In the genomic region with DNA sequence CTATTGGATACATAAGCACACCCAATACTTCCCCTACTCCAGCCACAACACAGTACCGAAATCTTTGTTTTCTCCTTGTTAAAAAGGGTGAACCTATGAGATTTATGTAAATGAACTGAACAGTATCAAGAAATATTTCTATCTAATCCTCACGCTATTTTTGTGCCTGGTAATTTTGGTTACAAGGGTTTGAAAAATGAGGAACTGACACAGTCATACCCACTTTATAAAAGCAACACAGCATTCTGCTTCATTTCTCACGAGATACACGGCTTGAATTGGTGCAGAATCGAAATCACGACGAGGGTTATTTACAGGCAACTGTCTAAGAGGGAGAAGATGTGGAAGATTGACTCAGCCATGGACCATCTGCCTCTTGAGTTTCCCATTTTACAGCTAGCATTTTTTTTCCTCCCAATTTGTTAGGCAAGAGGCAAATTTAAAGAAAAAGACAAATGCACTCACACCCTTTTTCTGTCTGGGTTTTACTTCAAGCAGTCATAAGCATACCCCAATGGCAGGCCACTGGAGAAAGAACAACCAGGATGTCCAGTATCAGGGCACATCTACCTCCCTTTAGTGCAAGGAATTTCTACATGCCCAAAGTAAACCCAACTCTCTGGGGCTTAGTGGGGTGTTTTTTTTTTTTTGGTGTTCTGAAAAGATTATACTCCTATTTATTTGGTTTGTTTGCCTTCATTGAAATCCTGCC, we compare ENCODE assay signal across 13 cellular contexts.
A peak's percentile ranks its signal among the peaks of the same experiment; 100 is the strongest.
DNase-seq lines count a peak whose midpoint lies in the region; ATAC-seq, FAIRE-seq and TF ChIP-seq lines count a peak whose summit lies in the region.
"Had no signal": no experiment of that assay in that cellular context is flagged by ENCODE, and none has a peak within 500 bp of the region (broad histone marks: within the 10 kb centered on the region; RNA-seq: fewer than 3 reads in every experiment).

No MANE protein-coding gene starts in this region.

- no peaks in the 10 kb centered on the region for H3K4me1 Mint-ChIP-seq in CD4-positive, alpha-beta T cell (ENCODE audit: low read depth)
- H3K4me1 Mint-ChIP-seq in Caco-2 (ENCODE audit: low read depth, unreplicated experiment), result peaks cover 10% of the 10 kb centered on the region

- peaks cover 10% of the 10 kb centered on the region; the same call in 1 of the 2 replicates for H3K4me1 ChIP-seq in Caco-2
- H3K4me1 ChIP-seq: A549 had no signal

- H3K9me3 Mint-ChIP-seq in CD4-positive, alpha-beta T cell, result no peaks in the 10 kb centered on the region
- H3K9me3 Mint-ChIP-seq in Caco-2 (ENCODE audit: unreplicated experiment), result peaks cover 10% of the 10 kb centered on the region

- H3K27ac ChIP-seq in CD4-positive, alpha-beta T cell (ENCODE audit: low read depth, low read length), result no peak overlapping the region
- H3K27ac ChIP-seq: A549 had no signal

- no peak overlapping the region for H3K27ac Mint-ChIP-seq in CD4-positive, alpha-beta T cell
- H3K27ac Mint-ChIP-seq in Caco-2 (ENCODE audit: unreplicated experiment), result no peak overlapping the region

- no peaks in the 10 kb centered on the region for H3K36me3 Mint-ChIP-seq in CD4-positive, alpha-beta T cell (ENCODE audit: low read depth)
- H3K36me3 Mint-ChIP-seq in Caco-2 (ENCODE audit: insufficient read depth, unreplicated experiment), result no peaks in the 10 kb centered on the region

- peak; percentile 35 for DNase-seq in AG09309 (ENCODE audit: low read depth)
- DNase-seq in GM19239 (ENCODE audit: insufficient read length, low spot score), result no peak
- DNase-seq in MV-4-11 (lab: John Stamatoyannopoulos, UW), result peak; percentile 74
- no peak for DNase-seq in CD4-positive, alpha-beta T cell
- DNase-seq in glomerular visceral epithelial cell (ENCODE audit: extremely low spot score), result no peak
- no peak for DNase-seq in Caco-2
- DNase-seq in NCI-H1092 treated with DMSO at 0.1 percent for 48 hours (lab: John Stamatoyannopoulos, UW), result no peak
- DNase-seq: NCI-H1694 treated with DMSO at 0.1 percent for 48 hours; stimulated activated CD4-positive, alpha-beta T cell treated with anti-CD3 and anti-CD28 coated beads, Interleukin-1b, Interleukin-23, amount 100 ng/mL, for 48 hours had no signal

- BruUV-seq in Caco-2 (replicated peaks; lab: Mats Ljungman, UMichigan), result no TSS peak

- H3K4me3 ChIP-seq in AG09309 (ENCODE audit: control insufficient read depth, low read depth, low read length) (no peak overlapping the region), Caco-2 (ENCODE audit: low read depth, low read length) (no peak overlapping the region)
- H3K4me3 ChIP-seq: A549 had no signal

- intact Hi-C loops in CD4-positive, alpha-beta T cell (cut with DNase I, micrococcal nuclease), result no loop called here
- intact Hi-C loops in Caco-2 (cut with micrococcal nuclease; ENCODE audit: unreplicated experiment), result loop anchor here (5.0 kb wide), 1 partner anchor 692 kb away; no protein-coding TSS in a partner anchor

- TF ChIP-seq CTCF in AG09309 (IDR thresholded peaks at IDR 0.05; ENCODE audit: control insufficient read depth, insufficient read depth, low read depth, low read length, missing control alignments) (no peak), Caco-2 (IDR thresholded peaks at IDR 0.05; ENCODE audit: insufficient read depth in 1 of 2, low read depth in 1 of 2, low read length in 1 of 2, severe bottlenecking in 1 of 2, unreplicated experiment in 1 of 2) (no peak)
- TF ChIP-seq CTCF in CD4-positive, alpha-beta T cell (IDR thresholded peaks at IDR 0.05), result no peak

- CTCF ChIA-PET in CD4-positive, alpha-beta T cell (lab: Charles Lee), result no interaction called here
- CTCF ChIA-PET in Caco-2 (lab: Charles Lee), result no interaction called here

- no peaks in the 10 kb centered on the region for H3K9me3 ChIP-seq in CD4-positive, alpha-beta T cell (ENCODE audit: control insufficient read depth, low read length)
- H3K9me3 ChIP-seq in Caco-2, result no peaks in the 10 kb centered on the region
- H3K9me3 ChIP-seq: A549 had no signal

- H3K27me3 ChIP-seq in CD4-positive, alpha-beta T cell (ENCODE audit: control insufficient read depth, insufficient read depth, low read length), result no peaks in the 10 kb centered on the region
- H3K27me3 ChIP-seq in Caco-2 (replicated peaks; ENCODE audit: control insufficient read depth, insufficient read depth, low read length), result no peaks in the 10 kb centered on the region

- peak; percentile 90 for ATAC-seq in HG02885 (IDR thresholded peaks at IDR 0.05; ENCODE audit: poor library complexity, unreplicated experiment)
- no peak for ATAC-seq in CD4-positive, alpha-beta T cell (ENCODE audit: poor library complexity)

- POLR2A ChIA-PET in CD4-positive, alpha-beta T cell (lab: Charles Lee), result no interaction called here
- POLR2A ChIA-PET in Caco-2 (lab: Charles Lee), result no interaction called here

- H3K36me3 ChIP-seq in Caco-2 (ENCODE audit: control insufficient read depth, insufficient read depth, low read length), result no peaks in the 10 kb centered on the region

- no peak overlapping the region for H3K4me3 Mint-ChIP-seq in CD4-positive, alpha-beta T cell
- no peak overlapping the region for H3K4me3 Mint-ChIP-seq in Caco-2 (ENCODE audit: unreplicated experiment)

- no peaks in the 10 kb centered on the region for H3K27me3 Mint-ChIP-seq in CD4-positive, alpha-beta T cell
- no peaks in the 10 kb centered on the region for H3K27me3 Mint-ChIP-seq in Caco-2 (ENCODE audit: insufficient read depth, unreplicated experiment)

- FAIRE-seq in GM19239 (lab: Jason Lieb, UNC), result peak; percentile 82
- FAIRE-seq: A549, TTC549, urothelium cell line had no signal

Comparison
In these comparisons a context has a peak if more than half of its experiments do, and no peak if none do; other contexts are left out.
1. DNase-seq: peak in AG09309 (single experiment) and MV-4-11 (single experiment); none in GM19239 (single experiment), CD4-positive, alpha-beta T cell (0 of 10), glomerular visceral epithelial cell (single experiment), Caco-2 (0 of 2) and NCI-H1092 treated with DMSO at 0.1 percent for 48 hours (single experiment).